ENCODE assay signal across 34 cellular contexts in the genomic region with DNA sequence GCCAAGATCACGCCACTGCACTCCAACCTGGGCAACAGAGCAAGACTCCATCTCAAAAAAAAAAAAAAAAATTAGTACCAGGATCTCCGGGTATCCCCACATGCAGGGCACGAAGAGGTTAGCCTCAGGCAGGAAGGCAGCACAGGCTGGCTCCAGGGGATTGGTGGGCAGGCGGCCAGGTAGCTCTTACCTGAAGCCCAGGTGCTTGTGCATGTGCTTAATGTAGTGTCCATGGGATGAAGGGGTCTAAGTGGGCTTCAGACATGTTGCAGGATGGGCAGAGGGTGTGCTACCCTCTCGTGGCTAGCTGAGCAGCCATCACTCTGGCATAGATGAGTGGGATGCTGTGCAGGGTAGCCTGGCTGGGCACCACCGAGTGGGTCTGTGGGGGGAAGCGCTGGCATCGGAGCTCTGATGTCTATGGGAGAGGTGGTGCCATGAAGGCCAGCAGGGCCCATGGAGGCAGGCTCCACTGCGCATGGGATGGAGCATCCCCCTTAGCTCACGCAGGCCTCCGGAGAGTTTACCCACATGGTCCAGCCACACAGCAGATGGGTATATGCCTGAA. TPM values are rescaled to one million over a fixed set of nuclear protein-coding genes. Genes with fewer than 3 reads are reported as not detected.
"Had no signal": no experiment of that assay in that cellular context is flagged by ENCODE, and none has a peak within 500 bp of the region (broad histone marks: within the 10 kb centered on the region; RNA-seq: fewer than 3 reads in every experiment).

No MANE protein-coding gene starts in this region.

- H3K27ac ChIP-seq: colonic mucosa, esophagus squamous epithelium, heart right ventricle, left ventricle myocardium inferior, lower lobe of right lung, neutrophil, pancreas, right atrium auricular region, skin epidermis, thyroid gland had no signal

- H3K27me3 Mint-ChIP-seq: stimulated activated naive CD8-positive, alpha-beta T cell treated with anti-CD3 and anti-CD28 coated beads, Interleukin-15, amount 100 ng/mL, for 72 hours had no signal

- DNase-seq: central memory CD4-positive, alpha-beta T cell; colonic mucosa; dermis blood vessel endothelial cell; effector memory CD4-positive, alpha-beta T cell; esophagus squamous epithelium; glutamatergic neuron; heart right ventricle; hippocampal formation; immature natural killer cell; islet precursor cell; kidney glomerular epithelial cell; left colon; left ventricle myocardium inferior; lower lobe of right lung; natural killer cell; stimulated activated CD4-positive, alpha-beta T cell treated with anti-CD3 and anti-CD28 coated beads, Interleukin-1b, Interleukin-23, amount 100 ng/mL, for 48 hours; stimulated activated CD4-positive, alpha-beta T cell treated with anti-CD3 and anti-CD28 coated beads, Interleukin-4, amount 100 ng/mL, for 1 hour; stimulated activated CD8-positive, alpha-beta memory T cell treated with anti-CD3 and anti-CD28 coated beads, Interleukin-4, amount 100 ng/mL, for 48 hours; stimulated activated naive CD4-positive, alpha-beta T cell; stimulated activated naive CD8-positive, alpha-beta T cell treated with anti-CD3 and anti-CD28 coated beads, Interleukin-15, amount 100 ng/mL, for 72 hours; thyroid gland; trophoblast cell had no signal

- H3K4me1 Mint-ChIP-seq: immature natural killer cell; natural killer cell; stimulated activated naive CD8-positive, alpha-beta T cell treated with anti-CD3 and anti-CD28 coated beads, Interleukin-15, amount 100 ng/mL, for 72 hours had no signal

- H3K27ac Mint-ChIP-seq: immature natural killer cell; natural killer cell; stimulated activated naive CD8-positive, alpha-beta T cell treated with anti-CD3 and anti-CD28 coated beads, Interleukin-15, amount 100 ng/mL, for 72 hours had no signal

- H3K4me3 ChIP-seq: colonic mucosa, esophagus squamous epithelium, heart right ventricle, left ventricle myocardium inferior, lower lobe of right lung, pancreas, right atrium auricular region, skin epidermis, thyroid gland had no signal

- H3K36me3 Mint-ChIP-seq: immature natural killer cell, natural killer cell had no signal

- H3K9me3 Mint-ChIP-seq: immature natural killer cell; natural killer cell; stimulated activated naive CD8-positive, alpha-beta T cell treated with anti-CD3 and anti-CD28 coated beads, Interleukin-15, amount 100 ng/mL, for 72 hours had no signal

- H3K36me3 ChIP-seq: colonic mucosa, esophagus squamous epithelium, heart right ventricle, left ventricle myocardium inferior, lower lobe of right lung, neutrophil, pancreas, right atrium auricular region, thyroid gland had no signal

- H3K9me3 ChIP-seq: colonic mucosa, esophagus squamous epithelium, heart right ventricle, left ventricle myocardium inferior, lower lobe of right lung, neutrophil, pancreas, right atrium auricular region, thyroid gland had no signal

- H3K4me3 Mint-ChIP-seq: immature natural killer cell; natural killer cell; stimulated activated naive CD8-positive, alpha-beta T cell treated with anti-CD3 and anti-CD28 coated beads, Interleukin-15, amount 100 ng/mL, for 72 hours had no signal

- H3K4me1 ChIP-seq: colonic mucosa, esophagus squamous epithelium, heart right ventricle, left ventricle myocardium inferior, lower lobe of right lung, pancreas, right atrium auricular region, thyroid gland had no signal

- ATAC-seq: heart right ventricle; left colon; natural killer cell; pancreas; stimulated activated naive CD8-positive, alpha-beta T cell treated with anti-CD3 and anti-CD28 coated beads, Interleukin-15, amount 100 ng/mL, for 72 hours had no signal

- H3K27me3 ChIP-seq: colonic mucosa, neutrophil, pancreas, right atrium auricular region, thyroid gland had no signal

RNA-seq across cellular contexts. Expression of gene RFPL1, which starts 11.0 kb away (rescaled TPM):
- total RNA-seq: cerebellum, colonic mucosa, dermis blood vessel endothelial cell, endothelial cell of umbilical vein, epithelial cell of proximal tubule, esophagus squamous epithelium, heart right ventricle, left colon, left ventricle myocardium inferior, lower lobe of right lung, mononuclear cell, natural killer cell, omental fat pad, pancreas, posterior vena cava, right atrium auricular region, temporal lobe, thyroid gland, urinary bladder had no signal
